In genomic region chr11:61259363-61259762, GRCh38 we compare ENCODE assay signal across 33 cellular contexts. TPM values are rescaled to one million over a fixed set of nuclear protein-coding genes. Genes with fewer than 3 reads are reported as not detected.
"Had no signal": no experiment of that assay in that cellular context is flagged by ENCODE, and none has a peak within 500 bp of the region (broad histone marks: within the 10 kb centered on the region; RNA-seq: fewer than 3 reads in every experiment).

No MANE protein-coding gene starts in this region.

- H3K4me3 ChIP-seq: ascending aorta, cardiac muscle cell had no signal

- H3K27ac ChIP-seq: ascending aorta, cardiac muscle cell, VCaP had no signal

- H3K4me1 ChIP-seq: ascending aorta had no signal

- DNase-seq: activated B cell treated with CpG ODN at 0.5 μM for 24 hours; activated CD4-positive, alpha-beta memory T cell treated with anti-CD3 and anti-CD28 coated beads, Interleukin-2, amount 10 ng/mL, durations not matched to agents 7 days and 5 days; activated CD4-positive, alpha-beta T cell treated with anti-CD3 and anti-CD28 coated beads for 4 hours; activated CD4-positive, alpha-beta T cell treated with anti-CD3 and anti-CD28 coated beads, Interleukin-2, amount 10 ng/mL, durations not matched to agents 24 days and 14 days; activated CD4-positive, alpha-beta T cell treated with anti-CD3 and anti-CD28 coated beads, Interleukin-2, amount 50 U/mL, for 1 hour; activated CD4-positive, alpha-beta T cell treated with anti-CD3 and anti-CD28 coated beads, Interleukin-2, amount 50 U/mL, for 4 hours; activated CD4-positive, CD25-positive, alpha-beta regulatory T cell treated with anti-CD3 and anti-CD28 coated beads, Interleukin-2, amount 50 U/mL, for 72 hours; activated CD8-positive, alpha-beta memory T cell treated with anti-CD3 and anti-CD28 coated beads for 24 hours; activated CD8-positive, alpha-beta memory T cell treated with anti-CD3 and anti-CD28 coated beads, Interleukin-2, amount 10 ng/mL, durations not matched to agents 7 days and 5 days; activated CD8-positive, alpha-beta memory T cell treated with anti-CD3 and anti-CD28 coated beads, Interleukin-2, amount 50 U/mL, for 48 hours; activated CD8-positive, alpha-beta T cell treated with anti-CD3 and anti-CD28 coated beads, Interleukin-2, amount 10 ng/mL, durations not matched to agents 7 days and 5 days; activated effector memory CD4-positive, alpha-beta T cell treated with Interleukin-2 at 50 U/mL for 16 hours; activated gamma-delta T cell; activated naive CD4-positive, alpha-beta T cell treated with anti-CD3 and anti-CD28 coated beads, Interleukin-2, amount 10 ng/mL, durations not matched to agents 7 days and 5 days; activated naive CD4-positive, alpha-beta T cell treated with Interleukin-2 at 50 U/mL for 16 hours; activated naive CD8-positive, alpha-beta T cell treated with anti-CD3 and anti-CD28 coated beads, Interleukin-2, amount 10 ng/mL, durations not matched to agents 7 days and 5 days; activated naive CD8-positive, alpha-beta T cell treated with anti-CD3 and anti-CD28 coated beads, Interleukin-2, amount 50 U/mL, for 24 hours; activated T-cell treated with anti-CD3 and anti-CD28 coated beads, Interleukin-2, amount 50 U/mL, for 24 hours; activated T-cell treated with anti-CD3 and anti-CD28 coated beads, Interleukin-2, amount 50 U/mL, for 48 hours; amygdala; anterior cingulate cortex; caudate nucleus; cerebellar nuclear complex; T-helper 1 cell; T-helper 2 cell; T-helper 9 cell had no signal

- ATAC-seq: activated CD8-positive, alpha-beta memory T cell treated with anti-CD3 and anti-CD28 coated beads, Interleukin-2, amount 10 ng/mL, durations not matched to agents 7 days and 5 days; activated CD8-positive, alpha-beta T cell treated with anti-CD3 and anti-CD28 coated beads, Interleukin-2, amount 10 ng/mL, durations not matched to agents 7 days and 5 days; activated naive CD8-positive, alpha-beta T cell treated with anti-CD3 and anti-CD28 coated beads, Interleukin-2, amount 50 U/mL, for 24 hours had no signal

- H3K27me3 ChIP-seq: ascending aorta, cardiac muscle cell had no signal

- H3K36me3 ChIP-seq: ascending aorta, cardiac muscle cell had no signal

- H3K9me3 ChIP-seq: ascending aorta had no signal

- FAIRE-seq: bronchial epithelial cell, TTC549 had no signal

RNA-seq across cellular contexts. Expression of gene PGA5, which starts 18.4 kb away (rescaled TPM):
- total RNA-seq: activated B cell treated with CpG ODN at 0.5 μM for 24 hours; activated CD4-positive, alpha-beta memory T cell treated with anti-CD3 and anti-CD28 coated beads, Interleukin-2, amount 10 ng/mL, durations not matched to agents 7 days and 5 days; activated CD4-positive, alpha-beta T cell treated with anti-CD3 and anti-CD28 coated beads, Interleukin-2, amount 10 ng/mL, durations not matched to agents 24 days and 14 days; activated CD8-positive, alpha-beta memory T cell treated with anti-CD3 and anti-CD28 coated beads, Interleukin-2, amount 10 ng/mL, durations not matched to agents 7 days and 5 days; activated CD8-positive, alpha-beta T cell treated with anti-CD3 and anti-CD28 coated beads, Interleukin-2, amount 10 ng/mL, durations not matched to agents 7 days and 5 days; activated naive CD8-positive, alpha-beta T cell treated with anti-CD3 and anti-CD28 coated beads, Interleukin-2, amount 10 ng/mL, durations not matched to agents 7 days and 5 days; activated T-helper 2 cell treated with anti-CD3 and anti-CD28 coated beads, Interferon-gamma antibody, Interleukin-2, Interleukin-4, amounts not matched to agents 10 μg/mL and 5 μg/mL and 100 μg/mL, durations not matched to agents 14 hours and 24 hours and 36 hours; bronchial epithelial cell; chondrocyte had no signal

RNA-seq across cellular contexts. Expression of gene PGA4, which starts 37.2 kb away (rescaled TPM):
- total RNA-seq: activated B cell treated with CpG ODN at 0.5 μM for 24 hours; activated CD4-positive, alpha-beta memory T cell treated with anti-CD3 and anti-CD28 coated beads, Interleukin-2, amount 10 ng/mL, durations not matched to agents 7 days and 5 days; activated CD4-positive, alpha-beta T cell treated with anti-CD3 and anti-CD28 coated beads, Interleukin-2, amount 10 ng/mL, durations not matched to agents 24 days and 14 days; activated CD8-positive, alpha-beta memory T cell treated with anti-CD3 and anti-CD28 coated beads, Interleukin-2, amount 10 ng/mL, durations not matched to agents 7 days and 5 days; activated CD8-positive, alpha-beta T cell treated with anti-CD3 and anti-CD28 coated beads, Interleukin-2, amount 10 ng/mL, durations not matched to agents 7 days and 5 days; activated naive CD8-positive, alpha-beta T cell treated with anti-CD3 and anti-CD28 coated beads, Interleukin-2, amount 10 ng/mL, durations not matched to agents 7 days and 5 days; activated T-helper 2 cell treated with anti-CD3 and anti-CD28 coated beads, Interferon-gamma antibody, Interleukin-2, Interleukin-4, amounts not matched to agents 10 μg/mL and 5 μg/mL and 100 μg/mL, durations not matched to agents 14 hours and 24 hours and 36 hours; bronchial epithelial cell; chondrocyte had no signal

RNA-seq across cellular contexts. Expression of gene PGA3, which starts 56.0 kb away (rescaled TPM):
- total RNA-seq: activated B cell treated with CpG ODN at 0.5 μM for 24 hours; activated CD4-positive, alpha-beta memory T cell treated with anti-CD3 and anti-CD28 coated beads, Interleukin-2, amount 10 ng/mL, durations not matched to agents 7 days and 5 days; activated CD4-positive, alpha-beta T cell treated with anti-CD3 and anti-CD28 coated beads, Interleukin-2, amount 10 ng/mL, durations not matched to agents 24 days and 14 days; activated CD8-positive, alpha-beta memory T cell treated with anti-CD3 and anti-CD28 coated beads, Interleukin-2, amount 10 ng/mL, durations not matched to agents 7 days and 5 days; activated CD8-positive, alpha-beta T cell treated with anti-CD3 and anti-CD28 coated beads, Interleukin-2, amount 10 ng/mL, durations not matched to agents 7 days and 5 days; activated naive CD8-positive, alpha-beta T cell treated with anti-CD3 and anti-CD28 coated beads, Interleukin-2, amount 10 ng/mL, durations not matched to agents 7 days and 5 days; activated T-helper 2 cell treated with anti-CD3 and anti-CD28 coated beads, Interferon-gamma antibody, Interleukin-2, Interleukin-4, amounts not matched to agents 10 μg/mL and 5 μg/mL and 100 μg/mL, durations not matched to agents 14 hours and 24 hours and 36 hours; bronchial epithelial cell; cardiac muscle cell; chondrocyte had no signal
- polyA plus RNA-seq: cardiac muscle cell had no signal
